Comparison of ENCODE assay signal across 20 cellular contexts in the genomic region with DNA sequence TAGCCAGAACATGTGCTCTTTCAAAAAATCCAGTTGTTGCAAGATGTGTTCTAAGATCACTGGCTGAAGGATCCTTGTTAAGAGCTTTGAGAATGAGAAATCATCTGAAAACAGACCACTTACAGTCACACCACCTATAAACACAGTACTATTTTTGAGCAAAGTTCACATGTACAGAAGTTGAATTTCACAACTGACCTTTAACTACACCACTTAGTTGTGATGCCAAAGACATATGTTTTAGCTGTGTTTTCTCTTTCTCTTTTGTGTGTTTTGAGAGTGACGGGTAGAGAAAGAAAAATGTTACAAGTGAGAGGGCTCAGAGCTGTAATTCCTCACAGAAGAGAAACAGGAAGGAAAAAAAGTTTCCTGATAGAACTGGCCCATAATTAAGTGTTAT.
A peak's percentile ranks its signal among the peaks of the same experiment; 100 is the strongest.
DNase-seq lines count a peak whose midpoint lies in the region; ATAC-seq, FAIRE-seq and TF ChIP-seq lines count a peak whose summit lies in the region.
"Had no signal": no experiment of that assay in that cellular context is flagged by ENCODE, and none has a peak within 500 bp of the region (broad histone marks: within the 10 kb centered on the region; RNA-seq: fewer than 3 reads in every experiment).

No MANE protein-coding gene starts in this region.

- TF ChIP-seq CTCF in natural killer cell (IDR thresholded peaks at IDR 0.05) (no peak), GM12878 (IDR thresholded peaks at IDR 0.05 in 2 of 3, conservative IDR thresholded peaks at IDR 0.05 in 1 of 3; ENCODE audit: control insufficient read depth in 2 of 3, extremely low read depth in 1 of 3, insufficient read depth in 1 of 3, low read depth in 3 of 3, low read length in 3 of 3) (no peak), smooth muscle cell (IDR thresholded peaks at IDR 0.05; ENCODE audit: borderline replicate concordance, insufficient read depth, poor library complexity, severe bottlenecking) (no peak)

- in situ Hi-C loops in GM12878 (cut with MboI), result no loop called here

- no peaks in the 10 kb centered on the region for H3K27me3 ChIP-seq in GM12878 (replicated peaks in 1 of 2; ENCODE audit: control insufficient read depth in 2 of 2, insufficient read depth in 2 of 2, low read length in 1 of 2)
- no peaks in the 10 kb centered on the region for H3K27me3 ChIP-seq in smooth muscle cell (ENCODE audit: low read depth)
- H3K27me3 ChIP-seq: spleen, stomach had no signal

- H3K9ac ChIP-seq in GM12878 (ENCODE audit: control insufficient read depth, insufficient read depth, low read length) (no peak overlapping the region), smooth muscle cell (ENCODE audit: low read depth) (peak overlapping the region; percentile 24)
- H3K9ac ChIP-seq: parathyroid adenoma had no signal

- H2AFZ ChIP-seq in GM12878 (ENCODE audit: control insufficient read depth, low read depth, low read length) (peak overlapping the region; percentile 59), smooth muscle cell (ENCODE audit: low read depth) (peak overlapping the region; percentile 16)
- H2AFZ ChIP-seq: parathyroid adenoma had no signal

- H3K4me1 Mint-ChIP-seq in natural killer cell, result peaks cover 15 to 24% of the 10 kb centered on the region in 2 donors
- H3K4me1 Mint-ChIP-seq in natural killer cell treated with Interleukin-12 subunit alpha and Interleukin-12 subunit beta and Interleukin-15 and Interleukin-18, amount 100 ng/mL, for 72 hours (ENCODE audit: low read depth in 2 of 2), result peaks cover 9 to 12% of the 10 kb centered on the region in 2 donors

- H3K4me3 Mint-ChIP-seq in natural killer cell, result peak overlapping the region; percentile 14
- H3K4me3 Mint-ChIP-seq in natural killer cell treated with Interleukin-12 subunit alpha and Interleukin-12 subunit beta and Interleukin-15 and Interleukin-18, amount 100 ng/mL, for 72 hours, result no peak overlapping the region
- H3K4me3 Mint-ChIP-seq: HFFc6 had no signal

- no peaks in the 10 kb centered on the region for H3F3A ChIP-seq in smooth muscle cell (ENCODE audit: low read depth)

- H3K27ac ChIP-seq in GM12878 (ENCODE audit: control insufficient read depth, insufficient read depth), result peak overlapping the region; percentile 37
- H3K27ac ChIP-seq in smooth muscle cell (ENCODE audit: low read depth), result peak overlapping the region; percentile 53
- H3K27ac ChIP-seq: epithelial cell of prostate, parathyroid adenoma, spleen, stomach had no signal

- no peak for TF ChIP-seq POLR2A in GM12878 (IDR thresholded peaks at IDR 0.05; ENCODE audit: low read depth, low read length)

- CTCF ChIA-PET in GM12878 (lab: Yijun Ruan, JAX), result interaction anchor here (1.1 kb wide), 1 partner anchor 233 kb away, joined by 4 read pairs; no protein-coding TSS in a partner anchor

- H3K4me2 ChIP-seq in GM12878 (ENCODE audit: control insufficient read depth, insufficient read depth), result peak overlapping the region; percentile 75
- H3K4me2 ChIP-seq in smooth muscle cell, result peak overlapping the region; percentile 75

- peaks cover 4% of the 10 kb centered on the region; the same call in 1 of the 2 replicates for H3K4me1 ChIP-seq in GM12878 (ENCODE audit: control insufficient read depth, insufficient read depth, low read length)
- H3K4me1 ChIP-seq in smooth muscle cell (ENCODE audit: low read depth), result no peaks in the 10 kb centered on the region
- H3K4me1 ChIP-seq: parathyroid adenoma had no signal

- no peak overlapping the region; the same call in 1 of the 2 replicates for H3K4me3 ChIP-seq in GM12878
- H3K4me3 ChIP-seq in smooth muscle cell, result peak overlapping the region; percentile 22
- H3K4me3 ChIP-seq: spleen, stomach had no signal

- H3K27me3 Mint-ChIP-seq in natural killer cell (ENCODE audit: low read depth in 2 of 2), result no peaks in the 10 kb centered on the region
- no peaks in the 10 kb centered on the region for H3K27me3 Mint-ChIP-seq in natural killer cell treated with Interleukin-12 subunit alpha and Interleukin-12 subunit beta and Interleukin-15 and Interleukin-18, amount 100 ng/mL, for 72 hours

- intact Hi-C loops in natural killer cell (cut with micrococcal nuclease) (no loop called here), GM12878 (cut with micrococcal nuclease; ENCODE audit: unreplicated experiment) (no loop called here)

- no peak for TF ChIP-seq EP300 in GM12878 (IDR thresholded peaks at IDR 0.05; ENCODE audit: borderline replicate concordance in 1 of 2, control insufficient read depth in 1 of 2, low read depth in 2 of 2, low read length in 2 of 2)

- H3K36me3 ChIP-seq in GM12878 (ENCODE audit: control insufficient read depth in 2 of 2, insufficient read depth in 2 of 2, low read length in 1 of 2) (no peaks in the 10 kb centered on the region; a peak in 1 of 4 replicates), smooth muscle cell (ENCODE audit: low read depth) (no peaks in the 10 kb centered on the region)
- H3K36me3 ChIP-seq: spleen, stomach had no signal

- ATAC-seq in natural killer cell (no peak), HG02763 (IDR thresholded peaks at IDR 0.05; ENCODE audit: unreplicated experiment) (peak; percentile 51), GM12878 (no peak; the same call in 2 of the 3 replicates)
- no peak for ATAC-seq in natural killer cell treated with Interleukin-12 subunit alpha and Interleukin-12 subunit beta and Interleukin-15 and Interleukin-18, amount 100 ng/mL, for 72 hours
- ATAC-seq: SK-N-SH treated with all-trans-retinoic acid at 6 μM for 48 hours had no signal

- no TSS peak for BruUV-seq in GM12878 (replicated peaks; lab: Mats Ljungman, UMichigan)

- SMC1A ChIA-PET in GM12878 (lab: Charles Lee; ENCODE audit: uncharacterized antibody, unreplicated experiment), result interaction anchor here (0.9 to 1.5 kb wide), 3 partner anchors 16 to 263 kb away, joined by 3 to 4 read pairs (median 3); no protein-coding TSS in a partner anchor

- 42% methylated on average over 1 of the region's 1 CpG for WGBS in GM12878 (ENCODE audit: insufficient coverage, insufficient replicate concordance, low lambda C conversion rate, missing lambda C conversion rate)
- 23% methylated on average over 1 of the region's 1 CpG for whole genome bisulfite sequencing in smooth muscle cell (ENCODE audit: low lambda C conversion rate)

- FAIRE-seq in GM12878 (lab: Jason Lieb, UNC), result peak; percentile 73
- FAIRE-seq: D721Med had no signal

- H4K20me1 ChIP-seq in GM12878 (ENCODE audit: control insufficient read depth, insufficient read depth) (no peaks in the 10 kb centered on the region), smooth muscle cell (ENCODE audit: low read depth) (peaks cover 1% of the 10 kb centered on the region)

- peak overlapping the region; percentile 49 to 68 for H3K27ac Mint-ChIP-seq in natural killer cell
- peak overlapping the region in 1 of 2 donors; percentile 36 for H3K27ac Mint-ChIP-seq in natural killer cell treated with Interleukin-12 subunit alpha and Interleukin-12 subunit beta and Interleukin-15 and Interleukin-18, amount 100 ng/mL, for 72 hours
- H3K27ac Mint-ChIP-seq: HFFc6 had no signal

- RAD21 ChIA-PET in GM12878 (lab: Charles Lee; ENCODE audit: unreplicated experiment), result interaction anchor here (0.6 kb wide), 1 partner anchor 1076 kb away, joined by 3 read pairs; no protein-coding TSS in a partner anchor

- H3K36me3 Mint-ChIP-seq in natural killer cell, result no peaks in the 10 kb centered on the region
- peaks cover 5% of the 10 kb centered on the region for H3K36me3 Mint-ChIP-seq in natural killer cell treated with Interleukin-12 subunit alpha and Interleukin-12 subunit beta and Interleukin-15 and Interleukin-18, amount 100 ng/mL, for 72 hours

- POLR2A ChIA-PET in GM12878 (lab: Charles Lee), result no interaction called here

- no peaks in the 10 kb centered on the region for H3K9me3 ChIP-seq in GM12878 (replicated peaks; ENCODE audit: control insufficient read depth, insufficient read depth, low read length)
- H3K9me3 ChIP-seq in smooth muscle cell (replicated peaks; ENCODE audit: low read depth), result no peaks in the 10 kb centered on the region
- H3K9me3 ChIP-seq: spleen, stomach had no signal

- H3K79me2 ChIP-seq in GM12878 (ENCODE audit: control insufficient read depth, insufficient read depth, low read length) (no peaks in the 10 kb centered on the region), smooth muscle cell (ENCODE audit: low read depth) (peaks cover 26% of the 10 kb centered on the region)
- H3K79me2 ChIP-seq: parathyroid adenoma had no signal

- no peaks in the 10 kb centered on the region for H3K9me3 Mint-ChIP-seq in natural killer cell
- no peaks in the 10 kb centered on the region for H3K9me3 Mint-ChIP-seq in natural killer cell treated with Interleukin-12 subunit alpha and Interleukin-12 subunit beta and Interleukin-15 and Interleukin-18, amount 100 ng/mL, for 72 hours
- H3K9me3 Mint-ChIP-seq: HFFc6 had no signal

- no peak for TF ChIP-seq RAD21 in GM12878 (IDR thresholded peaks at IDR 0.05; ENCODE audit: insufficient read depth, low read depth, low read length)

- DNase-seq in natural killer cell (no peak), GM12878 (ENCODE audit: low read depth, low spot score) (no peak), smooth muscle cell (lab: John Stamatoyannopoulos, UW; ENCODE audit: unreplicated experiment) (no peak), NCI-H2196 treated with DMSO at 0.1 percent for 48 hours (lab: John Stamatoyannopoulos, UW; ENCODE audit: unreplicated experiment) (no peak), medulla oblongata (ENCODE audit: extremely low spot score) (no peak), DMS153 treated with DMSO at 0.1 percent for 48 hours (lab: John Stamatoyannopoulos, UW; ENCODE audit: unreplicated experiment) (no peak)
- no peak for DNase-seq in natural killer cell treated with Interleukin-12 subunit alpha and Interleukin-12 subunit beta and Interleukin-15 and Interleukin-18, amount 100 ng/mL, for 72 hours (ENCODE audit: low spot score)
- DNase-seq: amygdala, glutamatergic neuron, HFFc6, MM.1S, NCI-H2029 treated with DMSO at 0.1 percent for 48 hours, NCI-H526, spleen, stomach had no signal
